Comparison of ENCODE assay signal across 8 cellular contexts in genomic region chr12:93158065-93158843, GRCh38.
"Had no signal": no experiment of that assay in that cellular context is flagged by ENCODE, and none has a peak within 500 bp of the region (broad histone marks: within the 10 kb centered on the region; RNA-seq: fewer than 3 reads in every experiment).

No MANE protein-coding gene starts in this region.

- H3K27ac ChIP-seq: HL-60, KMS-11 had no signal

- H3K4me2 ChIP-seq: KMS-11 had no signal

- DNase-seq: IMR-90, KBM-7, KG1 had no signal

- H3K4me3 Mint-ChIP-seq: IgD-negative memory B cell had no signal

- FAIRE-seq: HepG2, HTR-8/SVneo had no signal

- H3K9ac ChIP-seq: KMS-11 had no signal

- H3K27me3 Mint-ChIP-seq: IgD-negative memory B cell had no signal

- H3K27ac Mint-ChIP-seq: IgD-negative memory B cell had no signal

- ATAC-seq: HepG2 had no signal
